Comparison of ENCODE assay signal across 21 cellular contexts in genomic region chr6:144138542-144138941, GRCh38.
"Had no signal": no experiment of that assay in that cellular context is flagged by ENCODE, and none has a peak within 500 bp of the region (broad histone marks: within the 10 kb centered on the region; RNA-seq: fewer than 3 reads in every experiment).

No MANE protein-coding gene starts in this region.

- H3K9me3 ChIP-seq: esophagus muscularis mucosa, gastroesophageal sphincter, heart right ventricle, left lung, lower lobe of right lung had no signal

- FAIRE-seq: endothelial cell of umbilical vein, frontal cortex, islet of Langerhans had no signal

- DNase-seq: dermis blood vessel endothelial cell; dorsolateral prefrontal cortex; effector CD4-positive, alpha-beta T cell; effector memory CD4-positive, alpha-beta T cell; foreskin keratinocyte; glutamatergic neuron; head of caudate nucleus; heart right ventricle; hippocampal formation; left cardiac atrium; left lung; left ventricle myocardium superior; lower lobe of right lung; mesendoderm; midbrain had no signal

- H3K27ac ChIP-seq: coronary artery, dorsolateral prefrontal cortex, esophagus muscularis mucosa, foreskin keratinocyte, gastroesophageal sphincter, heart right ventricle, lower lobe of right lung had no signal

- H3K36me3 ChIP-seq: esophagus muscularis mucosa, gastroesophageal sphincter, heart right ventricle, left lung, lower lobe of right lung had no signal

- H3K27me3 ChIP-seq: esophagus muscularis mucosa, foreskin keratinocyte, gastroesophageal sphincter, heart right ventricle, left lung had no signal

- H3K4me3 ChIP-seq: coronary artery, dorsolateral prefrontal cortex, esophagus muscularis mucosa, gastroesophageal sphincter, heart right ventricle, left lung, lower lobe of right lung had no signal

- H3K4me1 ChIP-seq: esophagus muscularis mucosa, foreskin keratinocyte, gastroesophageal sphincter, heart right ventricle, lower lobe of right lung had no signal

- ATAC-seq: foreskin keratinocyte, gastroesophageal sphincter, heart right ventricle, left cardiac atrium, left lung, left ventricle myocardium superior, lower lobe of right lung had no signal
